Comparison of ENCODE assay signal across 15 cellular contexts in the genomic region with DNA sequence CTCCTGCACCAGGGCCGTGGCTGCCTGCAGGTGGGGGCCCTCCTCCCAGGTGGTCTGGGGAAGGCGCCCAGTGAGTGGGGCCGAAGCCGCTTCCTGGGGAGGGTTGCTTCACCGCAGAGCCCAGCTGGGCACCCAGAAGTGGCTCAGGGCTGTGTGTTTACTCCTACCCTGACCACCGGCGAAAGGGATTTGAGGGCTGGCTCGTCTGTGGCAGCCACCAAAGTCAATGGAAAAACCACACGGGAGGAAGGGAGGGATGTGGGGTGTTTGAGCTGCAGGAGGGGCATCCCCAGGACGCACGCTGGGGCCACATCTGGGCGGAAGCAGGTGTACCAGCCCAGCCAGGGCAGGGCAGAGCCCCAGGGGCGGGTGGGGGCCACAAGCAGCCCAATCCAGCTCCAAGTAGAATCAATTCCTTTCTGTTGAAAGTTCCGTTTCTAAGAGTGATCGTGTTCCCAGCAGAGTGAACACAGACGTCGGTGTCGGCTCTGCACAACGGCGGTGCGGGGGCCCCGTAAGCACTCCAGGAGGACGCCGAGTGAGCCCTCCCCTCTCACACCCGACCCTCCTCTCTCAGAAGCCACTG.
DNase-seq lines count a peak whose midpoint lies in the region; ATAC-seq, FAIRE-seq and TF ChIP-seq lines count a peak whose summit lies in the region.
"Had no signal": no experiment of that assay in that cellular context is flagged by ENCODE, and none has a peak within 500 bp of the region (broad histone marks: within the 10 kb centered on the region; RNA-seq: fewer than 3 reads in every experiment).

No MANE protein-coding gene starts in this region.

- H3K27ac ChIP-seq in K562 (ENCODE audit: extremely low read depth, low read depth, low read length) (no peak overlapping the region), PC-3 (ENCODE audit: low read length) (no peak overlapping the region)
- H3K27ac ChIP-seq: 22Rv1, thoracic aorta had no signal

- H3K4me1 ChIP-seq in K562 (replicated peaks in 1 of 2; ENCODE audit: control insufficient read depth in 2 of 2, insufficient read depth in 2 of 2, low read length in 2 of 2) (peaks cover 6 to 26% of the 10 kb centered on the region in 2 experiments), PC-3 (ENCODE audit: insufficient read depth, low read length) (no peaks in the 10 kb centered on the region; the same call in 1 of the 2 replicates)

- peak overlapping the region; percentile 15; the same call in 1 of the 2 replicates for H3K4me2 ChIP-seq in K562 (ENCODE audit: insufficient read depth, low read length)
- H3K4me2 ChIP-seq in PC-3 (ENCODE audit: low read length), result no peak overlapping the region

- 2% methylated on average over 24 of the region's 25 CpGs for whole genome bisulfite sequencing in K562 (ENCODE audit: insufficient coverage, low coverage, missing lambda C conversion rate)

- no peak for FAIRE-seq in K562 (lab: Jason Lieb, UNC)
- FAIRE-seq: colon, TTC549 had no signal

- H3K4me1 Mint-ChIP-seq in T-helper 2 cell treated with Interferon-gamma antibody and Interleukin-4, amounts not matched to agents 5 μg/mL and 100 μg/mL, for 36 hours (ENCODE audit: low read depth), result peaks cover 30% of the 10 kb centered on the region
- H3K4me1 Mint-ChIP-seq in nephron progenitor cell, result peaks cover 46% of the 10 kb centered on the region

- TF ChIP-seq POLR2A in K562 (conservative IDR thresholded peaks at IDR 0.05), result no peak

- TF ChIP-seq EP300 in K562 (IDR thresholded peaks at IDR 0.05; ENCODE audit: low read length), result no peak

- H3K9me2 ChIP-seq in PC-3 (replicated peaks; ENCODE audit: low read length), result no peaks in the 10 kb centered on the region

- POLR2A ChIA-PET in K562 (lab: Yijun Ruan, JAX) (no interaction called here), PC-3 (lab: Charles Lee; ENCODE audit: unreplicated experiment) (interaction anchor here (0.6 kb wide), 1 partner anchor 156 kb away, joined by 10 read pairs; no protein-coding TSS in a partner anchor)

- in situ Hi-C loops in K562 (cut with MboI), result no loop called here

- DNase-seq in T-helper 2 cell treated with Interferon-gamma antibody and Interleukin-4, amounts not matched to agents 5 μg/mL and 100 μg/mL, for 36 hours (ENCODE audit: low spot score), result no peak
- DNase-seq in T-helper 2 cell (no peak), H4 (ENCODE audit: low spot score) (peak; percentile 55), K562 (ENCODE audit: extremely low read depth in 1 of 4, low spot score in 3 of 4) (no peak), nephron progenitor cell (no peak), PC-3 (no peak)
- DNase-seq: activated effector memory CD4-positive, alpha-beta T cell treated with Interleukin-2 at 50 U/mL for 16 hours; midbrain; NCI-H446 had no signal

- H3K27ac Mint-ChIP-seq in T-helper 2 cell treated with Interferon-gamma antibody and Interleukin-4, amounts not matched to agents 5 μg/mL and 100 μg/mL, for 36 hours, result peak overlapping the region; percentile 61
- no peak overlapping the region for H3K27ac Mint-ChIP-seq in nephron progenitor cell

- BruUV-seq in K562 (replicated peaks; lab: Mats Ljungman, UMichigan), result no TSS peak
- no TSS peak for BruUV-seq in PC-3 (replicated peaks; lab: Mats Ljungman, UMichigan)

- TF ChIP-seq RAD21 in K562 (CRISPR knock-in tag; conservative IDR thresholded peaks at IDR 0.05 in 1 of 2, IDR thresholded peaks at IDR 0.05 in 1 of 2), result no peak

- H3K27me3 ChIP-seq in K562 (ENCODE audit: control insufficient read depth in 2 of 2, insufficient read depth in 2 of 2, low read length in 2 of 2) (peaks cover 35 to 77% of the 10 kb centered on the region in 2 experiments), PC-3 (ENCODE audit: low read length) (no peaks in the 10 kb centered on the region)

- no peak overlapping the region for H2AFZ ChIP-seq in K562 (ENCODE audit: low read depth, low read length)
- no peak overlapping the region for H2AFZ ChIP-seq in PC-3 (ENCODE audit: low read length)

- no peaks in the 10 kb centered on the region for H3F3A ChIP-seq in PC-3 (ENCODE audit: low read length, unreplicated experiment)

- H3K36me3 Mint-ChIP-seq in T-helper 2 cell treated with Interferon-gamma antibody and Interleukin-4, amounts not matched to agents 5 μg/mL and 100 μg/mL, for 36 hours (ENCODE audit: low read depth), result peaks cover 7% of the 10 kb centered on the region
- no peaks in the 10 kb centered on the region for H3K36me3 Mint-ChIP-seq in nephron progenitor cell (ENCODE audit: low read depth)

- H3K9me3 ChIP-seq in K562 (replicated peaks; ENCODE audit: control insufficient read depth, insufficient read depth, low read depth, low read length), result 0 out of 2 replicates have a peak, but pooled peaks cover 4% of the 10 kb centered on the region
- H3K9me3 ChIP-seq in PC-3 (ENCODE audit: low read length), result no peaks in the 10 kb centered on the region
- H3K9me3 ChIP-seq: thoracic aorta had no signal

- H3K79me2 ChIP-seq in K562 (ENCODE audit: control insufficient read depth, insufficient read depth, low read length) (no peaks in the 10 kb centered on the region), PC-3 (ENCODE audit: low read length) (no peaks in the 10 kb centered on the region)

- H3K4me3 Mint-ChIP-seq in T-helper 2 cell treated with Interferon-gamma antibody and Interleukin-4, amounts not matched to agents 5 μg/mL and 100 μg/mL, for 36 hours, result peak overlapping the region; percentile 69
- peak overlapping the region; percentile 61 for H3K4me3 Mint-ChIP-seq in nephron progenitor cell

- CTCF ChIA-PET in K562 (lab: Yijun Ruan, JAX; ENCODE audit: low intra/inter-chr PET ratio) (no interaction called here), PC-3 (lab: Charles Lee) (no interaction called here)

- H3K4me3 ChIP-seq in K562, result no peak overlapping the region
- no peak overlapping the region for H3K4me3 ChIP-seq in PC-3 (ENCODE audit: low read length)
- H3K4me3 ChIP-seq: thoracic aorta had no signal

- H3K9me3 Mint-ChIP-seq in T-helper 2 cell treated with Interferon-gamma antibody and Interleukin-4, amounts not matched to agents 5 μg/mL and 100 μg/mL, for 36 hours, result peaks cover 11% of the 10 kb centered on the region
- peaks cover 5% of the 10 kb centered on the region for H3K9me3 Mint-ChIP-seq in nephron progenitor cell

- no peaks in the 10 kb centered on the region for H3K27me3 Mint-ChIP-seq in T-helper 2 cell treated with Interferon-gamma antibody and Interleukin-4, amounts not matched to agents 5 μg/mL and 100 μg/mL, for 36 hours (ENCODE audit: low read depth)
- H3K27me3 Mint-ChIP-seq in nephron progenitor cell (ENCODE audit: low read depth, poor library complexity), result peaks cover 44% of the 10 kb centered on the region

- H3K9ac ChIP-seq in K562 (ENCODE audit: insufficient read depth in 1 of 2, low read depth in 2 of 2, low read length in 2 of 2) (no peak overlapping the region), PC-3 (ENCODE audit: low read length) (no peak overlapping the region)

- no peak for ATAC-seq in K562
- no peak for ATAC-seq in HG02885 (IDR thresholded peaks at IDR 0.05; ENCODE audit: poor library complexity, unreplicated experiment)
- ATAC-seq in HG03571 (IDR thresholded peaks at IDR 0.05; ENCODE audit: unreplicated experiment), result no peak
- no peak for ATAC-seq in PC-3

- no peaks in the 10 kb centered on the region for H3K9me1 ChIP-seq in K562 (ENCODE audit: control insufficient read depth, insufficient read depth, low read length)

- no peak for TF ChIP-seq CTCF in K562 (IDR thresholded peaks at IDR 0.05 in 2 of 3, conservative IDR thresholded peaks at IDR 0.05 in 1 of 3; ENCODE audit: insufficient read depth in 2 of 3, low read depth in 1 of 3, low read length in 3 of 3)
- no peak for TF ChIP-seq CTCF in nephron progenitor cell (IDR thresholded peaks at IDR 0.05)
- no peak for TF ChIP-seq CTCF in PC-3 (conservative IDR thresholded peaks at IDR 0.05; ENCODE audit: low read depth, low read length)

- H4K20me1 ChIP-seq in K562 (replicated peaks; ENCODE audit: control insufficient read depth, insufficient read depth, low read length) (no peaks in the 10 kb centered on the region), PC-3 (ENCODE audit: low read length) (no peaks in the 10 kb centered on the region)

- intact Hi-C loops in K562 (cut with micrococcal nuclease) (no loop called here), PC-3 (cut with micrococcal nuclease) (no loop called here)

- no peaks in the 10 kb centered on the region for H3K36me3 ChIP-seq in K562 (ENCODE audit: control insufficient read depth, insufficient read depth, low read length)
- H3K36me3 ChIP-seq in PC-3 (ENCODE audit: low read depth, low read length), result no peaks in the 10 kb centered on the region
- H3K36me3 ChIP-seq: thoracic aorta had no signal

TF ChIP-seq in K562, 482 proteins besides CTCF, POLR2A, EP300 and RAD21 (continues in another document):
- TF ChIP-seq TEAD1 (CRISPR knock-in tag; IDR thresholded peaks at IDR 0.05) (no peak), ZNF766 (CRISPR knock-in tag; conservative IDR thresholded peaks at IDR 0.05) (no peak), SAP30 (IDR thresholded peaks at IDR 0.05; ENCODE audit: borderline replicate concordance, insufficient read depth, low read depth, low read length, poor library complexity, severe bottlenecking) (no peak), NR2C1 (IDR thresholded peaks at IDR 0.05) (no peak), NR2C1 (tag; IDR thresholded peaks at IDR 0.05) (no peak), HNRNPH1 (optimal IDR thresholded peaks at IDR 0.05; ENCODE audit: low read depth, low read length) (no peak), ZNF764 (CRISPR knock-in tag; IDR thresholded peaks at IDR 0.05; ENCODE audit: low read depth) (no peak)
- TF ChIP-seq, protein P1, sequence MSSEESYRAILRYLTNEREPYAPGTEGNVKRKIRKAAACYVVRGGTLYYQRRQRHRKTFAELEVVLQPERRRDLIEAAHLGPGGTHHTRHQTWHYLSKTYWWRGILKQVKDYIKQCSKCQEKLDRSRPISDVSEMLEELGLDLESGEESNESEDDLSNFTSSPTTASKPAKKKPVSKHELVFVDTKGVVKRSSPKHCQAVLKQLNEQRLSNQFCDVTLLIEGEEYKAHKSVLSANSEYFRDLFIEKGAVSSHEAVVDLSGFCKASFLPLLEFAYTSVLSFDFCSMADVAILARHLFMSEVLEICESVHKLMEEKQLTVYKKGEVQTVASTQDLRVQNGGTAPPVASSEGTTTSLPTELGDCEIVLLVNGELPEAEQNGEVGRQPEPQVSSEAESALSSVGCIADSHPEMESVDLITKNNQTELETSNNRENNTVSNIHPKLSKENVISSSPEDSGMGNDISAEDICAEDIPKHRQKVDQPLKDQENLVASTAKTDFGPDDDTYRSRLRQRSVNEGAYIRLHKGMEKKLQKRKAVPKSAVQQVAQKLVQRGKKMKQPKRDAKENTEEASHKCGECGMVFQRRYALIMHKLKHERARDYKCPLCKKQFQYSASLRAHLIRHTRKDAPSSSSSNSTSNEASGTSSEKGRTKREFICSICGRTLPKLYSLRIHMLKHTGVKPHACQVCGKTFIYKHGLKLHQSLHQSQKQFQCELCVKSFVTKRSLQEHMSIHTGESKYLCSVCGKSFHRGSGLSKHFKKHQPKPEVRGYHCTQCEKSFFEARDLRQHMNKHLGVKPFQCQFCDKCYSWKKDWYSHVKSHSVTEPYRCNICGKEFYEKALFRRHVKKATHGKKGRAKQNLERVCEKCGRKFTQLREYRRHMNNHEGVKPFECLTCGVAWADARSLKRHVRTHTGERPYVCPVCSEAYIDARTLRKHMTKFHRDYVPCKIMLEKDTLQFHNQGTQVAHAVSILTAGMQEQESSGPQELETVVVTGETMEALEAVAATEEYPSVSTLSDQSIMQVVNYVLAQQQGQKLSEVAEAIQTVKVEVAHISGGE (CRISPR knock-in tag; IDR thresholded peaks at IDR 0.05), result no peak
